ENCODE assay signal across 34 cellular contexts in the genomic region with DNA sequence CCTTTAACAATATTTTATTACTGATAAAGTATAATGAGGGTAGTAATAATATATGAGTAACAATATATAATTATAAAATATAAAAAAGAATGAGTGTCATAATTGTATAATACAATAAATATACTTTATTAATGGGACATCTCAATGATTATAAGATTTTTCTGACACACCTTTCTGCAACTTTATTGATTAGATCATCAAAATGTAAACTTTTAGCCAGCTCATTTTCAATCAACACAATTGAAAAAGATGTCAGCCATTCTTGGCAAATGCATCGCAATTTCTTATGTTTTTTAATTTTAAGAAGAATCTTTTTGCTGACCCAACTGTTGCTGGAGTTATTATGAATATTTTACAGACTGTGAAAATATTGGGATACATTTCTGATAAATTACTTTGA.
"Had no signal": no experiment of that assay in that cellular context is flagged by ENCODE, and none has a peak within 500 bp of the region (broad histone marks: within the 10 kb centered on the region; RNA-seq: fewer than 3 reads in every experiment).

No MANE protein-coding gene starts in this region.

- ATAC-seq: activated naive CD4-positive, alpha-beta T cell treated with anti-CD3 and anti-CD28 coated beads, Interleukin-2, amount 50 U/mL, for 72 hours; activated naive CD8-positive, alpha-beta T cell treated with anti-CD3 and anti-CD28 coated beads, Interleukin-2, amount 50 U/mL, for 24 hours; activated T-cell treated with anti-CD3 and anti-CD28 coated beads, Interleukin-2, amount 50 U/mL, for 4 hours; activated T-cell treated with anti-CD3 and anti-CD28 coated beads, Interleukin-2, amount 50 U/mL, for 72 hours; activated T-helper 17 cell treated with anti-CD3 and anti-CD28 coated beads, Interleukin-2, amount 50 U/mL, for 72 hours; body of pancreas had no signal

- H3K4me3 ChIP-seq: adrenal gland, ascending aorta, body of pancreas, breast epithelium, cardiac muscle cell had no signal

- FAIRE-seq: astrocyte, bronchial epithelial cell had no signal

- H3K4me1 ChIP-seq: adrenal gland, ascending aorta, body of pancreas, breast epithelium had no signal

- H3K36me3 ChIP-seq: adrenal gland, ascending aorta, brain microvascular endothelial cell, breast epithelium, cardiac muscle cell had no signal

- H3K27me3 ChIP-seq: adrenal gland, ascending aorta, body of pancreas, brain microvascular endothelial cell, breast epithelium, cardiac muscle cell had no signal

- H3K27ac ChIP-seq: adrenal gland, ascending aorta, body of pancreas, brain microvascular endothelial cell, breast epithelium, cardiac muscle cell had no signal

- DNase-seq: activated effector memory CD4-positive, alpha-beta T cell treated with anti-CD3 and anti-CD28 coated beads, Interleukin-2, amount 50 U/mL, for 16 hours; activated effector memory CD4-positive, alpha-beta T cell treated with Interleukin-2 at 50 U/mL for 16 hours; activated gamma-delta T cell; activated gamma-delta T cell treated with Interleukin-2 at 50 U/mL for 16 hours; activated naive CD4-positive, alpha-beta T cell; activated naive CD4-positive, alpha-beta T cell treated with anti-CD3 and anti-CD28 coated beads for 36 hours; activated naive CD4-positive, alpha-beta T cell treated with anti-CD3 and anti-CD28 coated beads, Interleukin-2, amount 10 ng/mL, durations not matched to agents 7 days and 5 days; activated naive CD4-positive, alpha-beta T cell treated with anti-CD3 and anti-CD28 coated beads, Interleukin-2, amount 50 U/mL, for 16 hours; activated naive CD4-positive, alpha-beta T cell treated with Interleukin-2 at 50 U/mL for 16 hours; activated naive CD8-positive, alpha-beta T cell treated with anti-CD3 and anti-CD28 coated beads for 36 hours; activated naive CD8-positive, alpha-beta T cell treated with anti-CD3 and anti-CD28 coated beads, Interleukin-2, amount 10 ng/mL, durations not matched to agents 7 days and 5 days; activated naive CD8-positive, alpha-beta T cell treated with anti-CD3 and anti-CD28 coated beads, Interleukin-2, amount 50 U/mL, for 24 hours; activated T-cell treated with anti-CD3 and anti-CD28 coated beads, Interleukin-2, amount 50 U/mL, for 1 hour; activated T-cell treated with anti-CD3 and anti-CD28 coated beads, Interleukin-2, amount 50 U/mL, for 24 hours; activated T-cell treated with anti-CD3 and anti-CD28 coated beads, Interleukin-2, amount 50 U/mL, for 4 hours; activated T-cell treated with anti-CD3 and anti-CD28 coated beads, Interleukin-2, amount 50 U/mL, for 48 hours; activated T-cell treated with anti-CD3 and anti-CD28 coated beads, Interleukin-2, amount 50 U/mL, for 72 hours; adrenal gland; amniotic stem cell; amygdala; anterior cingulate cortex; aorta; body of pancreas; brain microvascular endothelial cell; caudate nucleus; central memory CD4-positive, alpha-beta T cell; cerebellar nuclear complex had no signal

- H3K9me3 ChIP-seq: adrenal gland, ascending aorta, body of pancreas, breast epithelium had no signal
